ENCODE assay signal across 17 cellular contexts in genomic region chr14:55851961-55852360, GRCh38.
DNase-seq lines count a peak whose midpoint lies in the region; ATAC-seq and TF ChIP-seq lines count a peak whose summit lies in the region.
"Had no signal": no experiment of that assay in that cellular context is flagged by ENCODE, and none has a peak within 500 bp of the region (broad histone marks: within the 10 kb centered on the region; RNA-seq: fewer than 3 reads in every experiment).

No MANE protein-coding gene starts in this region.

- no peaks in the 10 kb centered on the region for H3K27me3 ChIP-seq in right atrium auricular region
- no peaks in the 10 kb centered on the region for H3K27me3 ChIP-seq in spleen (replicated peaks in 1 of 7)
- no peaks in the 10 kb centered on the region for H3K27me3 ChIP-seq in naive thymus-derived CD4-positive, alpha-beta T cell (ENCODE audit: control insufficient read depth in 2 of 2, insufficient read depth in 2 of 2, low read length in 2 of 2)

- TF ChIP-seq CTCF in right atrium auricular region (IDR thresholded peaks at IDR 0.05), result no peak
- TF ChIP-seq CTCF in spleen (IDR thresholded peaks at IDR 0.05 in 8 of 11, conservative IDR thresholded peaks at IDR 0.05 in 3 of 11), result no peak

- no peaks in the 10 kb centered on the region for H3K36me3 ChIP-seq in right atrium auricular region
- H3K36me3 ChIP-seq in spleen, result no peaks in the 10 kb centered on the region
- H3K36me3 ChIP-seq in naive thymus-derived CD4-positive, alpha-beta T cell (ENCODE audit: control insufficient read depth in 2 of 3, insufficient read depth in 3 of 3, low read length in 3 of 3), result no peaks in the 10 kb centered on the region
- H3K36me3 ChIP-seq: HAP-1 had no signal

- POLR2A ChIA-PET in naive thymus-derived CD4-positive, alpha-beta T cell (lab: Charles Lee), result no interaction called here

- DNase-seq in Right ventricle myocardium superior (peak; percentile 42), right atrium auricular region (ENCODE audit: low spot score) (no peak), cerebellum (ENCODE audit: low spot score) (peak; percentile 12), left ventricle myocardium superior (peak; percentile 54), spleen (no peak), NCI-H526 (lab: John Stamatoyannopoulos, UW) (no peak)
- no peak for DNase-seq in naive thymus-derived CD4-positive, alpha-beta T cell
- DNase-seq: 8988T, Karpas-422, NCI-H1694 treated with DMSO at 0.1 percent for 48 hours, NCI-H446 treated with DMSO at 0.1 percent for 48 hours, NCI-H748 treated with DMSO at 0.1 percent for 48 hours had no signal

- H3K4me1 Mint-ChIP-seq in naive thymus-derived CD4-positive, alpha-beta T cell, result no peaks in the 10 kb centered on the region
- H3K4me1 Mint-ChIP-seq: GM23338 had no signal

- H3K36me3 Mint-ChIP-seq in naive thymus-derived CD4-positive, alpha-beta T cell, result no peaks in the 10 kb centered on the region

- H3K9me3 ChIP-seq in right atrium auricular region (no peaks in the 10 kb centered on the region), spleen (peaks cover 0 to 7% (median 0%) of the 10 kb centered on the region in 8 donors)
- no peaks in the 10 kb centered on the region for H3K9me3 ChIP-seq in naive thymus-derived CD4-positive, alpha-beta T cell (ENCODE audit: control insufficient read depth in 2 of 3, low read length in 3 of 3)
- H3K9me3 ChIP-seq: HAP-1 had no signal

- intact Hi-C loops in Right ventricle myocardium superior (cut with DNase I), result no loop called here
- intact Hi-C loops in left ventricle myocardium superior (cut with micrococcal nuclease), result no loop called here
- intact Hi-C loops in spleen (cut with DNase I; ENCODE audit: low total_unique reads), result no loop called here
- intact Hi-C loops in naive thymus-derived CD4-positive, alpha-beta T cell (cut with micrococcal nuclease), result no loop called here

- 78 to 91% (median 84%) methylated on average over 2 of the region's 2 CpGs for WGBS in spleen, 5 donors

- CTCF ChIA-PET in naive thymus-derived CD4-positive, alpha-beta T cell (lab: Charles Lee), result no interaction called here

- ATAC-seq in Right ventricle myocardium superior (ENCODE audit: poor library complexity) (peak; percentile 82), left ventricle myocardium superior (peak; percentile 84), GM18519 (IDR thresholded peaks at IDR 0.05; ENCODE audit: low FRiP score, unreplicated experiment) (no peak)
- no peak for ATAC-seq in naive thymus-derived CD4-positive, alpha-beta T cell
- ATAC-seq: GM23338 had no signal

- peaks cover 0 to 12% (median 0%) of the 10 kb centered on the region in 5 donors for H3K27me3 Mint-ChIP-seq in naive thymus-derived CD4-positive, alpha-beta T cell

- H3K27ac ChIP-seq in right atrium auricular region (peak overlapping the region in 1 of 2 donors; percentile 14), spleen (peak overlapping the region in 6 of 8 donors; percentile 39 to 69 (median 56))
- no peak overlapping the region for H3K27ac ChIP-seq in naive thymus-derived CD4-positive, alpha-beta T cell (ENCODE audit: low read depth, low read length)
- H3K27ac ChIP-seq: C4-2B, RWPE1 had no signal

- H3K9me3 Mint-ChIP-seq in naive thymus-derived CD4-positive, alpha-beta T cell, result no peaks in the 10 kb centered on the region
- H3K9me3 Mint-ChIP-seq: GM23338 had no signal

- no peak overlapping the region for H3K4me3 ChIP-seq in right atrium auricular region
- no peak overlapping the region for H3K4me3 ChIP-seq in spleen
- H3K4me3 ChIP-seq in naive thymus-derived CD4-positive, alpha-beta T cell (ENCODE audit: low read length), result no peak overlapping the region
- H3K4me3 ChIP-seq: GM23338, HAP-1 had no signal

- no peak overlapping the region for H3K4me3 Mint-ChIP-seq in naive thymus-derived CD4-positive, alpha-beta T cell
- H3K4me3 Mint-ChIP-seq: GM23338 had no signal

- H3K27ac Mint-ChIP-seq in naive thymus-derived CD4-positive, alpha-beta T cell, result no peak overlapping the region
- H3K27ac Mint-ChIP-seq: GM23338 had no signal

- peaks cover 0 to 20% of the 10 kb centered on the region in 2 donors for H3K4me1 ChIP-seq in right atrium auricular region
- H3K4me1 ChIP-seq in spleen, result peaks cover 0 to 8% (median 3%) of the 10 kb centered on the region in 6 donors
- no peaks in the 10 kb centered on the region for H3K4me1 ChIP-seq in naive thymus-derived CD4-positive, alpha-beta T cell (ENCODE audit: control insufficient read depth in 2 of 2, insufficient read depth in 2 of 2, low read length in 2 of 2)

- no peak for TF ChIP-seq POLR2A in spleen (IDR thresholded peaks at IDR 0.05)

Comparison
In these comparisons a context has a peak if more than half of its experiments do, and no peak if none do; other contexts are left out.
1. DNase-seq: peak in Right ventricle myocardium superior (single experiment), cerebellum (single experiment) and left ventricle myocardium superior (single experiment); none in right atrium auricular region (single experiment), spleen (single experiment), naive thymus-derived CD4-positive, alpha-beta T cell (0 of 9) and NCI-H526 (0 of 2).
2. ATAC-seq: peak in Right ventricle myocardium superior (single experiment) and left ventricle myocardium superior (single experiment); none in naive thymus-derived CD4-positive, alpha-beta T cell (single experiment) and GM18519 (single experiment).